Comparison of ENCODE assay signal across 1 cellular context in the genomic region with DNA sequence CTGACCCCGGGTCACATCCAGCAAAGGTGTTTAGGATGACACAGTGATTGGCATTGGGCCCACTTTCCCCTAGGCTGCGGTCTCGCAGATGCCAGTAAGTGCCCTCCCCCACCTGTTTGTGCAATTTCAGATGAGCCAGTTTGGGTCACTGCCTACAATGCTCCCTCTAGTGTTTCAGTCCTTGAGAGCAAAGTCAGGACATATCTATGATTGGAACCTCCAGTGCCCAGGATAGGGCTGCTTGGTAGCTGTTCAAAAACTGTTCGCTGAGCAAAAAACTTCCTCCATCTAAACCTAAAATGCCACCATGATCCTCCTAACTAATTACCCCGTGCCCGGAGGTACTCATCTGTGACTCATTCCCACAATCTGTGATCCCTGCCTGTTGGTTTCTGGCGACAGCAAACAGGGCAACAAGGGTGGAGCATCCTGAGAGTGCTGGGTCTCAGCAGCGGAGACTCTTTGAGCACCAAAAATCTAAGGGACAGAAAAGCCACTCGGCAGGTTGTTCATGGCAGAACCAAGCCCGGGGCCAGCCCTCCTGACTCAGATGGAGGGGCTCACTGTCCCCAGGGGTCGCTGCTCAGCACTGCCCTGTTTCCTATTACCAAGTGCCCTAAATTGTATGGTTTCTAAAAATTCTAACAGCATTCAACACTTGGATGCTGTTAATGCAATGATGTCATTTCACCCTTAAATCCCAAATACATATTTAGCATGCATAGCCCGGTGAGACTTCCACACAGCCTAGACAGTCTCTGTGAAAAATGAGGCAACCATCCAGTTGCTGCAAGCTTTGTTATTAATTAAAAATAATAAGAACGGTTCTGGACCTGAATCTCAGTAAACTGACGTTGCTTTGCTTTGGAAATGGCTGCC.
TF ChIP-seq lines count a peak whose summit lies in the region.

No MANE protein-coding gene starts in this region.

TF ChIP-seq in HepG2, 621 proteins besides CTCF, POLR2A, EP300 and RAD21 (continued from another document and continues in another):
- TF ChIP-seq MTERF4 (CRISPR knock-in tag; IDR thresholded peaks at IDR 0.05): no peak
- no peak for TF ChIP-seq HOXD1 (CRISPR knock-in tag; IDR thresholded peaks at IDR 0.05)
- TF ChIP-seq FOXA1 (IDR thresholded peaks at IDR 0.05): no peak
- TF ChIP-seq FOXA1 (CRISPR knock-in tag; IDR thresholded peaks at IDR 0.05): no peak; the same call in 1 of the 2 replicates
- no peak for TF ChIP-seq ZNF513 (CRISPR knock-in tag; conservative IDR thresholded peaks at IDR 0.05)
- TF ChIP-seq ZNF891 (CRISPR knock-in tag; IDR thresholded peaks at IDR 0.05): peak; percentile 34; the same call in 1 of the 2 replicates
- no peak for TF ChIP-seq ZFP62 (CRISPR knock-in tag; IDR thresholded peaks at IDR 0.05)
- no peak for TF ChIP-seq TBX2 (CRISPR knock-in tag; IDR thresholded peaks at IDR 0.05; ENCODE audit: borderline replicate concordance)
- TF ChIP-seq NBN (conservative IDR thresholded peaks at IDR 0.05): no peak
- TF ChIP-seq, protein P1, sequence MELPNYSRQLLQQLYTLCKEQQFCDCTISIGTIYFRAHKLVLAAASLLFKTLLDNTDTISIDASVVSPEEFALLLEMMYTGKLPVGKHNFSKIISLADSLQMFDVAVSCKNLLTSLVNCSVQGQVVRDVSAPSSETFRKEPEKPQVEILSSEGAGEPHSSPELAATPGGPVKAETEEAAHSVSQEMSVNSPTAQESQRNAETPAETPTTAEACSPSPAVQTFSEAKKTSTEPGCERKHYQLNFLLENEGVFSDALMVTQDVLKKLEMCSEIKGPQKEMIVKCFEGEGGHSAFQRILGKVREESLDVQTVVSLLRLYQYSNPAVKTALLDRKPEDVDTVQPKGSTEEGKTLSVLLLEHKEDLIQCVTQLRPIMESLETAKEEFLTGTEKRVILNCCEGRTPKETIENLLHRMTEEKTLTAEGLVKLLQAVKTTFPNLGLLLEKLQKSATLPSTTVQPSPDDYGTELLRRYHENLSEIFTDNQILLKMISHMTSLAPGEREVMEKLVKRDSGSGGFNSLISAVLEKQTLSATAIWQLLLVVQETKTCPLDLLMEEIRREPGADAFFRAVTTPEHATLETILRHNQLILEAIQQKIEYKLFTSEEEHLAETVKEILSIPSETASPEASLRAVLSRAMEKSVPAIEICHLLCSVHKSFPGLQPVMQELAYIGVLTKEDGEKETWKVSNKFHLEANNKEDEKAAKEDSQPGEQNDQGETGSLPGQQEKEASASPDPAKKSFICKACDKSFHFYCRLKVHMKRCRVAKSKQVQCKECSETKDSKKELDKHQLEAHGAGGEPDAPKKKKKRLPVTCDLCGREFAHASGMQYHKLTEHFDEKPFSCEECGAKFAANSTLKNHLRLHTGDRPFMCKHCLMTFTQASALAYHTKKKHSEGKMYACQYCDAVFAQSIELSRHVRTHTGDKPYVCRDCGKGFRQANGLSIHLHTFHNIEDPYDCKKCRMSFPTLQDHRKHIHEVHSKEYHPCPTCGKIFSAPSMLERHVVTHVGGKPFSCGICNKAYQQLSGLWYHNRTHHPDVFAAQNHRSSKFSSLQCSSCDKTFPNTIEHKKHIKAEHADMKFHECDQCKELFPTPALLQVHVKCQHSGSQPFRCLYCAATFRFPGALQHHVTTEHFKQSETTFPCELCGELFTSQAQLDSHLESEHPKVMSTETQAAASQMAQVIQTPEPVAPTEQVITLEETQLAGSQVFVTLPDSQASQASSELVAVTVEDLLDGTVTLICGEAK (IDR thresholded peaks at IDR 0.05): no peak
- TF ChIP-seq, protein P1 (CRISPR knock-in tag; IDR thresholded peaks at IDR 0.05): no peak
- TF ChIP-seq BORCS8-MEF2B (CRISPR knock-in tag; IDR thresholded peaks at IDR 0.05): no peak
- no peak for TF ChIP-seq TCF7 (IDR thresholded peaks at IDR 0.05; ENCODE audit: low read depth)
- TF ChIP-seq ZFP36L2 (CRISPR knock-in tag; IDR thresholded peaks at IDR 0.05): no peak
- TF ChIP-seq ZNF775 (CRISPR knock-in tag; IDR thresholded peaks at IDR 0.05; ENCODE audit: borderline replicate concordance): no peak
- TF ChIP-seq PPARG (CRISPR knock-in tag; conservative IDR thresholded peaks at IDR 0.05): no peak
- peak; percentile 56; the same call in 1 of the 2 replicates for TF ChIP-seq HMG20A (CRISPR knock-in tag; IDR thresholded peaks at IDR 0.05; ENCODE audit: borderline replicate concordance)
- no peak for TF ChIP-seq ISL2 (CRISPR knock-in tag; IDR thresholded peaks at IDR 0.05)
- TF ChIP-seq ZNF335 (CRISPR knock-in tag; IDR thresholded peaks at IDR 0.05): no peak
- TF ChIP-seq ZNF724P (CRISPR knock-in tag; IDR thresholded peaks at IDR 0.05; ENCODE audit: borderline replicate concordance): no peak
- TF ChIP-seq CBX5 (CRISPR knock-in tag; IDR thresholded peaks at IDR 0.05; ENCODE audit: borderline replicate concordance): peak; percentile 69; the same call in 1 of the 2 replicates
- no peak for TF ChIP-seq ZNF207 (IDR thresholded peaks at IDR 0.05; ENCODE audit: borderline replicate concordance)
- TF ChIP-seq ERF (CRISPR knock-in tag; IDR thresholded peaks at IDR 0.05): 0 out of 2 replicates have a peak, but pooled peaks have one; percentile 27
- TF ChIP-seq, protein P2, sequence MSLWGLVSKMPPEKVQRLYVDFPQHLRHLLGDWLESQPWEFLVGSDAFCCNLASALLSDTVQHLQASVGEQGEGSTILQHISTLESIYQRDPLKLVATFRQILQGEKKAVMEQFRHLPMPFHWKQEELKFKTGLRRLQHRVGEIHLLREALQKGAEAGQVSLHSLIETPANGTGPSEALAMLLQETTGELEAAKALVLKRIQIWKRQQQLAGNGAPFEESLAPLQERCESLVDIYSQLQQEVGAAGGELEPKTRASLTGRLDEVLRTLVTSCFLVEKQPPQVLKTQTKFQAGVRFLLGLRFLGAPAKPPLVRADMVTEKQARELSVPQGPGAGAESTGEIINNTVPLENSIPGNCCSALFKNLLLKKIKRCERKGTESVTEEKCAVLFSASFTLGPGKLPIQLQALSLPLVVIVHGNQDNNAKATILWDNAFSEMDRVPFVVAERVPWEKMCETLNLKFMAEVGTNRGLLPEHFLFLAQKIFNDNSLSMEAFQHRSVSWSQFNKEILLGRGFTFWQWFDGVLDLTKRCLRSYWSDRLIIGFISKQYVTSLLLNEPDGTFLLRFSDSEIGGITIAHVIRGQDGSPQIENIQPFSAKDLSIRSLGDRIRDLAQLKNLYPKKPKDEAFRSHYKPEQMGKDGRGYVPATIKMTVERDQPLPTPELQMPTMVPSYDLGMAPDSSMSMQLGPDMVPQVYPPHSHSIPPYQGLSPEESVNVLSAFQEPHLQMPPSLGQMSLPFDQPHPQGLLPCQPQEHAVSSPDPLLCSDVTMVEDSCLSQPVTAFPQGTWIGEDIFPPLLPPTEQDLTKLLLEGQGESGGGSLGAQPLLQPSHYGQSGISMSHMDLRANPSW (CRISPR knock-in tag; IDR thresholded peaks at IDR 0.05; ENCODE audit: borderline replicate concordance): no peak
- TF ChIP-seq POGZ (CRISPR knock-in tag; IDR thresholded peaks at IDR 0.05): no peak
- no peak for TF ChIP-seq BCL3 (CRISPR knock-in tag; IDR thresholded peaks at IDR 0.05)
- no peak for TF ChIP-seq MLLT10 (CRISPR knock-in tag; IDR thresholded peaks at IDR 0.05)
- peak; percentile 53; the same call in 1 of the 2 replicates for TF ChIP-seq KDM3A (CRISPR knock-in tag; IDR thresholded peaks at IDR 0.05; ENCODE audit: low read depth)
- TF ChIP-seq, protein P3, sequence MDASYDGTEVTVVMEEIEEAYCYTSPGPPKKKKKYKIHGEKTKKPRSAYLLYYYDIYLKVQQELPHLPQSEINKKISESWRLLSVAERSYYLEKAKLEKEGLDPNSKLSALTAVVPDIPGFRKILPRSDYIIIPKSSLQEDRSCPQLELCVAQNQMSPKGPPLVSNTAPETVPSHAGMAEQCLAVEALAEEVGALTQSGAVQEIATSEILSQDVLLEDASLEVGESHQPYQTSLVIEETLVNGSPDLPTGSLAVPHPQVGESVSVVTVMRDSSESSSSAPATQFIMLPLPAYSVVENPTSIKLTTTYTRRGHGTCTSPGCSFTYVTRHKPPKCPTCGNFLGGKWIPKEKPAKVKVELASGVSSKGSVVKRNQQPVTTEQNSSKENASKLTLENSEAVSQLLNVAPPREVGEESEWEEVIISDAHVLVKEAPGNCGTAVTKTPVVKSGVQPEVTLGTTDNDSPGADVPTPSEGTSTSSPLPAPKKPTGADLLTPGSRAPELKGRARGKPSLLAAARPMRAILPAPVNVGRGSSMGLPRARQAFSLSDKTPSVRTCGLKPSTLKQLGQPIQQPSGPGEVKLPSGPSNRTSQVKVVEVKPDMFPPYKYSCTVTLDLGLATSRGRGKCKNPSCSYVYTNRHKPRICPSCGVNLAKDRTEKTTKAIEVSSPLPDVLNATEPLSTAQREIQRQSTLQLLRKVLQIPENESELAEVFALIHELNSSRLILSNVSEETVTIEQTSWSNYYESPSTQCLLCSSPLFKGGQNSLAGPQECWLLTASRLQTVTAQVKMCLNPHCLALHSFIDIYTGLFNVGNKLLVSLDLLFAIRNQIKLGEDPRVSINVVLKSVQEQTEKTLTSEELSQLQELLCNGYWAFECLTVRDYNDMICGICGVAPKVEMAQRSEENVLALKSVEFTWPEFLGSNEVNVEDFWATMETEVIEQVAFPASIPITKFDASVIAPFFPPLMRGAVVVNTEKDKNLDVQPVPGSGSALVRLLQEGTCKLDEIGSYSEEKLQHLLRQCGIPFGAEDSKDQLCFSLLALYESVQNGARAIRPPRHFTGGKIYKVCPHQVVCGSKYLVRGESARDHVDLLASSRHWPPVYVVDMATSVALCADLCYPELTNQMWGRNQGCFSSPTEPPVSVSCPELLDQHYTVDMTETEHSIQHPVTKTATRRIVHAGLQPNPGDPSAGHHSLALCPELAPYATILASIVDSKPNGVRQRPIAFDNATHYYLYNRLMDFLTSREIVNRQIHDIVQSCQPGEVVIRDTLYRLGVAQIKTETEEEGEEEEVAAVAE (CRISPR knock-in tag; IDR thresholded peaks at IDR 0.05; ENCODE audit: borderline replicate concordance): no peak
